ENCODE assay signal across 1 cellular context in genomic region chr14:23643533-23644194, GRCh38.
TF ChIP-seq lines count a peak whose summit lies in the region.

No MANE protein-coding gene starts in this region.

TF ChIP-seq in HepG2, 621 proteins besides CTCF, POLR2A, EP300 and RAD21 (continued from another document and continues in another):
- TF ChIP-seq ZNF616 (CRISPR knock-in tag; IDR thresholded peaks at IDR 0.05; ENCODE audit: low read depth) (no peak), ONECUT2 (CRISPR knock-in tag; IDR thresholded peaks at IDR 0.05) (no peak), THAP9 (CRISPR knock-in tag; IDR thresholded peaks at IDR 0.05; ENCODE audit: borderline replicate concordance) (no peak), MAFF (IDR thresholded peaks at IDR 0.05; ENCODE audit: low read depth, low read length) (no peak), ZEB1 (IDR thresholded peaks at IDR 0.05; ENCODE audit: insufficient replicate concordance, low read depth) (no peak), ZBTB33 (CRISPR knock-in tag; IDR thresholded peaks at IDR 0.05) (no peak), NFE2 (CRISPR knock-in tag; IDR thresholded peaks at IDR 0.05) (no peak), FOSL1 (CRISPR knock-in tag; IDR thresholded peaks at IDR 0.05; ENCODE audit: borderline replicate concordance) (no peak), ZNF30 (CRISPR knock-in tag; IDR thresholded peaks at IDR 0.05) (no peak), ZKSCAN5 (CRISPR knock-in tag; IDR thresholded peaks at IDR 0.05) (no peak), HMGXB3 (CRISPR knock-in tag; IDR thresholded peaks at IDR 0.05; ENCODE audit: borderline replicate concordance) (no peak), ZSCAN20 (CRISPR knock-in tag; IDR thresholded peaks at IDR 0.05; ENCODE audit: borderline replicate concordance) (no peak), AGO2 (optimal IDR thresholded peaks at IDR 0.05; ENCODE audit: low read depth, low read length) (no peak), RBM39 (IDR thresholded peaks at IDR 0.05; ENCODE audit: low read depth, low read length, poor library complexity, severe bottlenecking) (no peak), NCOA5 (CRISPR knock-in tag; IDR thresholded peaks at IDR 0.05) (no peak; the same call in 1 of the 2 replicates), ZNF382 (CRISPR knock-in tag; IDR thresholded peaks at IDR 0.05; ENCODE audit: borderline replicate concordance) (no peak), SMC3 (IDR thresholded peaks at IDR 0.05; ENCODE audit: low read length) (no peak), ZNF577 (CRISPR knock-in tag; IDR thresholded peaks at IDR 0.05; ENCODE audit: borderline replicate concordance, low read depth) (no peak), ZNF44 (CRISPR knock-in tag; IDR thresholded peaks at IDR 0.05) (peak; percentile 34; the same call in 1 of the 2 replicates), RELA (CRISPR knock-in tag; IDR thresholded peaks at IDR 0.05) (no peak), FOXM1 (CRISPR knock-in tag; IDR thresholded peaks at IDR 0.05) (no peak), TMF1 (CRISPR knock-in tag; IDR thresholded peaks at IDR 0.05; ENCODE audit: low read depth) (no peak), ELF3 (CRISPR knock-in tag; IDR thresholded peaks at IDR 0.05) (no peak), YEATS2 (CRISPR knock-in tag; IDR thresholded peaks at IDR 0.05; ENCODE audit: borderline replicate concordance) (no peak), RFX5 (IDR thresholded peaks at IDR 0.05; ENCODE audit: low read depth, low read length) (0 out of 2 replicates have a peak, but pooled peaks have one; percentile 8), THYN1 (CRISPR knock-in tag; IDR thresholded peaks at IDR 0.05; ENCODE audit: borderline replicate concordance, low read depth) (no peak), ARID4A (CRISPR knock-in tag; IDR thresholded peaks at IDR 0.05; ENCODE audit: borderline replicate concordance) (no peak), KLF9 (CRISPR knock-in tag; IDR thresholded peaks at IDR 0.05; ENCODE audit: low read depth) (no peak), PCBP1 (IDR thresholded peaks at IDR 0.05; ENCODE audit: borderline replicate concordance, low read depth, low read length) (no peak), STAG1 (CRISPR knock-in tag; IDR thresholded peaks at IDR 0.05) (no peak), NCOA2 (CRISPR knock-in tag; IDR thresholded peaks at IDR 0.05) (no peak), POLR2AphosphoS2 (IDR thresholded peaks at IDR 0.05; ENCODE audit: low read depth, low read length) (peak; percentile 92), TERF1 (CRISPR knock-in tag; IDR thresholded peaks at IDR 0.05) (no peak), POGZ (CRISPR knock-in tag; IDR thresholded peaks at IDR 0.05) (no peak), ZXDC (CRISPR knock-in tag; IDR thresholded peaks at IDR 0.05) (no peak), PITX1 (CRISPR knock-in tag; IDR thresholded peaks at IDR 0.05) (peak; percentile 20; the same call in 1 of the 2 replicates), TEAD3 (CRISPR knock-in tag; optimal IDR thresholded peaks at IDR 0.05; ENCODE audit: borderline replicate concordance) (peak; percentile 47), ZNF24 (IDR thresholded peaks at IDR 0.05) (no peak), CHCHD3 (CRISPR knock-in tag; IDR thresholded peaks at IDR 0.05) (no peak), ZFP37 (CRISPR knock-in tag; IDR thresholded peaks at IDR 0.05; ENCODE audit: borderline replicate concordance) (no peak), ZNF138 (CRISPR knock-in tag; IDR thresholded peaks at IDR 0.05; ENCODE audit: low read depth) (no peak), ETV5 (CRISPR knock-in tag; IDR thresholded peaks at IDR 0.05; ENCODE audit: borderline replicate concordance) (no peak), AHR (CRISPR knock-in tag; IDR thresholded peaks at IDR 0.05) (no peak), PPARG (CRISPR knock-in tag; conservative IDR thresholded peaks at IDR 0.05) (no peak), BRD4 (CRISPR knock-in tag; IDR thresholded peaks at IDR 0.05) (no peak)
- TF ChIP-seq, protein P1, sequence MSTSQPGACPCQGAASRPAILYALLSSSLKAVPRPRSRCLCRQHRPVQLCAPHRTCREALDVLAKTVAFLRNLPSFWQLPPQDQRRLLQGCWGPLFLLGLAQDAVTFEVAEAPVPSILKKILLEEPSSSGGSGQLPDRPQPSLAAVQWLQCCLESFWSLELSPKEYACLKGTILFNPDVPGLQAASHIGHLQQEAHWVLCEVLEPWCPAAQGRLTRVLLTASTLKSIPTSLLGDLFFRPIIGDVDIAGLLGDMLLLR (CRISPR knock-in tag; IDR thresholded peaks at IDR 0.05) = peak; percentile 62; the same call in 1 of the 2 replicates
- TF ChIP-seq, protein P2, sequence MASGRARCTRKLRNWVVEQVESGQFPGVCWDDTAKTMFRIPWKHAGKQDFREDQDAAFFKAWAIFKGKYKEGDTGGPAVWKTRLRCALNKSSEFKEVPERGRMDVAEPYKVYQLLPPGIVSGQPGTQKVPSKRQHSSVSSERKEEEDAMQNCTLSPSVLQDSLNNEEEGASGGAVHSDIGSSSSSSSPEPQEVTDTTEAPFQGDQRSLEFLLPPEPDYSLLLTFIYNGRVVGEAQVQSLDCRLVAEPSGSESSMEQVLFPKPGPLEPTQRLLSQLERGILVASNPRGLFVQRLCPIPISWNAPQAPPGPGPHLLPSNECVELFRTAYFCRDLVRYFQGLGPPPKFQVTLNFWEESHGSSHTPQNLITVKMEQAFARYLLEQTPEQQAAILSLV (CRISPR knock-in tag; IDR thresholded peaks at IDR 0.05; ENCODE audit: borderline replicate concordance) = no peak
- TF ChIP-seq, protein P3, sequence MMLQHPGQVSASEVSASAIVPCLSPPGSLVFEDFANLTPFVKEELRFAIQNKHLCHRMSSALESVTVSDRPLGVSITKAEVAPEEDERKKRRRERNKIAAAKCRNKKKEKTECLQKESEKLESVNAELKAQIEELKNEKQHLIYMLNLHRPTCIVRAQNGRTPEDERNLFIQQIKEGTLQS (CRISPR knock-in tag; IDR thresholded peaks at IDR 0.05) = no peak
